ENCODE assay signal across 10 cellular contexts in genomic region chr14:76153919-76154318, GRCh38. TPM values are rescaled to one million over a fixed set of nuclear protein-coding genes. Genes with fewer than 3 reads are reported as not detected.
DNase-seq lines count a peak whose midpoint lies in the region; ATAC-seq and TF ChIP-seq lines count a peak whose summit lies in the region.
"Had no signal": no experiment of that assay in that cellular context is flagged by ENCODE, and none has a peak within 500 bp of the region (broad histone marks: within the 10 kb centered on the region; RNA-seq: fewer than 3 reads in every experiment).

No MANE protein-coding gene starts in this region.

- CTCF ChIA-PET in CD4-positive, alpha-beta T cell (lab: Charles Lee) = no interaction called here
- CTCF ChIA-PET in activated CD8-positive, alpha-beta T cell treated with anti-CD3 and anti-CD28 coated beads, Interleukin-2, amount 10 ng/mL, durations not matched to agents 7 days and 5 days (lab: Charles Lee) = no interaction called here
- CTCF ChIA-PET in HEK293T (lab: Yijun Ruan, JAX) = no interaction called here

- peaks cover 72% of the 10 kb centered on the region for H3K36me3 Mint-ChIP-seq in CD4-positive, alpha-beta T cell (ENCODE audit: low read depth)
- peaks cover 25% of the 10 kb centered on the region for H3K36me3 Mint-ChIP-seq in GM23338 (ENCODE audit: low read depth)
- H3K36me3 Mint-ChIP-seq in activated CD8-positive, alpha-beta T cell treated with anti-CD3 and anti-CD28 coated beads, Interleukin-2, amount 10 ng/mL, durations not matched to agents 7 days and 5 days (ENCODE audit: low read depth) = peaks cover 55% of the 10 kb centered on the region
- no peaks in the 10 kb centered on the region for H3K36me3 Mint-ChIP-seq in natural killer cell

- no peaks in the 10 kb centered on the region for H3K9me3 ChIP-seq in CD4-positive, alpha-beta T cell (ENCODE audit: control insufficient read depth, low read length)
- H3K9me3 ChIP-seq: suprapubic skin had no signal

- H3K27ac Mint-ChIP-seq in CD4-positive, alpha-beta T cell = peak overlapping the region; percentile 37
- no peak overlapping the region for H3K27ac Mint-ChIP-seq in GM23338
- H3K27ac Mint-ChIP-seq in activated CD8-positive, alpha-beta T cell treated with anti-CD3 and anti-CD28 coated beads, Interleukin-2, amount 10 ng/mL, durations not matched to agents 7 days and 5 days = peak overlapping the region; percentile 45
- H3K27ac Mint-ChIP-seq in natural killer cell = peak overlapping the region; percentile 62 to 96

- H3K4me3 Mint-ChIP-seq in CD4-positive, alpha-beta T cell = peak overlapping the region; percentile 73
- peak overlapping the region; percentile 97 for H3K4me3 Mint-ChIP-seq in GM23338
- H3K4me3 Mint-ChIP-seq in activated CD8-positive, alpha-beta T cell treated with anti-CD3 and anti-CD28 coated beads, Interleukin-2, amount 10 ng/mL, durations not matched to agents 7 days and 5 days = peak overlapping the region; percentile 92
- peak overlapping the region; percentile 54 for H3K4me3 Mint-ChIP-seq in natural killer cell

- H3F3A ChIP-seq in GM23338 (replicated peaks; ENCODE audit: low read depth) = no peaks in the 10 kb centered on the region

- intact Hi-C loops in CD4-positive, alpha-beta T cell (cut with DNase I, micrococcal nuclease) = loop anchor here in 1 of 2 experiments (5.0 to 10.0 kb wide), 6 partner anchors 172 to 1662 kb away; partner anchors contain the start of genes ADCK1, GSTZ1, ISCA2 and NPC2
- intact Hi-C loops in natural killer cell (cut with micrococcal nuclease) (no loop called here), posterior cingulate gyrus (cut with DNase I) (no loop called here)

- no peak overlapping the region for H2AFZ ChIP-seq in GM23338

- H3K4me1 ChIP-seq in GM23338 (ENCODE audit: insufficient read depth) = peaks cover 30% of the 10 kb centered on the region

- peaks cover 70% of the 10 kb centered on the region for H3K79me2 ChIP-seq in GM23338 (replicated peaks; ENCODE audit: insufficient read depth)

- H3K27ac ChIP-seq in CD4-positive, alpha-beta T cell (ENCODE audit: low read depth, low read length) = no peak overlapping the region
- H3K27ac ChIP-seq in GM23338 (ENCODE audit: low read depth) = 0 out of 2 replicates have a peak overlapping the region, but pooled peaks have one; percentile 12
- H3K27ac ChIP-seq: suprapubic skin had no signal

- peak overlapping the region; percentile 95; the same call in 1 of the 2 replicates for H3K4me2 ChIP-seq in GM23338

- TF ChIP-seq CTCF in CD4-positive, alpha-beta T cell (IDR thresholded peaks at IDR 0.05) = no peak
- no peak for TF ChIP-seq CTCF in GM23338 (conservative IDR thresholded peaks at IDR 0.05; ENCODE audit: low read depth in 2 of 2)
- no peak for TF ChIP-seq CTCF in natural killer cell (IDR thresholded peaks at IDR 0.05)

- peaks cover 5% of the 10 kb centered on the region for H3K9me2 ChIP-seq in GM23338 (ENCODE audit: insufficient read depth)

- no peak for DNase-seq in CD4-positive, alpha-beta T cell
- DNase-seq in GM23338 (ENCODE audit: low spot score) = no peak
- DNase-seq in activated CD8-positive, alpha-beta T cell treated with anti-CD3 and anti-CD28 coated beads, Interleukin-2, amount 10 ng/mL, durations not matched to agents 7 days and 5 days = no peak
- DNase-seq in natural killer cell = no peak
- DNase-seq in activated gamma-delta T cell treated with Interleukin-2 at 50 U/mL for 16 hours = no peak
- DNase-seq in posterior cingulate gyrus = no peak
- no peak for DNase-seq in HEK293T (ENCODE audit: extremely low spot score)
- DNase-seq: COR-L47, NCI-H226 had no signal

- H3K27me3 Mint-ChIP-seq in CD4-positive, alpha-beta T cell = no peaks in the 10 kb centered on the region
- H3K27me3 Mint-ChIP-seq in GM23338 (ENCODE audit: insufficient read depth, low read depth, poor library complexity) = peaks cover 2% of the 10 kb centered on the region
- peaks cover 3% of the 10 kb centered on the region for H3K27me3 Mint-ChIP-seq in activated CD8-positive, alpha-beta T cell treated with anti-CD3 and anti-CD28 coated beads, Interleukin-2, amount 10 ng/mL, durations not matched to agents 7 days and 5 days (ENCODE audit: low read depth)
- no peaks in the 10 kb centered on the region for H3K27me3 Mint-ChIP-seq in natural killer cell (ENCODE audit: low read depth in 2 of 2)

- H3K4me3 ChIP-seq in GM23338 = 0 out of 2 replicates have a peak overlapping the region, but pooled peaks have one; percentile 97
- H3K4me3 ChIP-seq: suprapubic skin had no signal

- POLR2A ChIA-PET in CD4-positive, alpha-beta T cell (lab: Charles Lee) = no interaction called here
- POLR2A ChIA-PET in activated CD8-positive, alpha-beta T cell treated with anti-CD3 and anti-CD28 coated beads, Interleukin-2, amount 10 ng/mL, durations not matched to agents 7 days and 5 days (lab: Charles Lee) = no interaction called here
- POLR2A ChIA-PET in HEK293T (lab: Yijun Ruan, JAX) = interaction anchor here (2.5 kb wide), 1 partner anchor 8 kb away, joined by 17 read pairs; no protein-coding TSS in a partner anchor

- no peak for ATAC-seq in CD4-positive, alpha-beta T cell (ENCODE audit: poor library complexity)
- ATAC-seq in GM23338 = no peak
- no peak for ATAC-seq in activated CD8-positive, alpha-beta T cell treated with anti-CD3 and anti-CD28 coated beads, Interleukin-2, amount 10 ng/mL, durations not matched to agents 7 days and 5 days
- no peak for ATAC-seq in natural killer cell

- peaks cover 79% of the 10 kb centered on the region for H3K4me1 Mint-ChIP-seq in CD4-positive, alpha-beta T cell (ENCODE audit: low read depth)
- H3K4me1 Mint-ChIP-seq in GM23338 = peaks cover 38% of the 10 kb centered on the region
- peaks cover 63% of the 10 kb centered on the region for H3K4me1 Mint-ChIP-seq in activated CD8-positive, alpha-beta T cell treated with anti-CD3 and anti-CD28 coated beads, Interleukin-2, amount 10 ng/mL, durations not matched to agents 7 days and 5 days (ENCODE audit: low read depth)
- peaks cover 70 to 72% of the 10 kb centered on the region in 2 donors for H3K4me1 Mint-ChIP-seq in natural killer cell

- H3K9me3 Mint-ChIP-seq in CD4-positive, alpha-beta T cell = peaks cover 3% of the 10 kb centered on the region
- H3K9me3 Mint-ChIP-seq in GM23338 = no peaks in the 10 kb centered on the region; the same call in 2 of the 3 replicates
- peaks cover 7% of the 10 kb centered on the region for H3K9me3 Mint-ChIP-seq in activated CD8-positive, alpha-beta T cell treated with anti-CD3 and anti-CD28 coated beads, Interleukin-2, amount 10 ng/mL, durations not matched to agents 7 days and 5 days (ENCODE audit: insufficient read depth)
- no peaks in the 10 kb centered on the region for H3K9me3 Mint-ChIP-seq in natural killer cell

- peaks cover 54% of the 10 kb centered on the region for H4K20me1 ChIP-seq in GM23338 (replicated peaks; ENCODE audit: insufficient read depth)

- H3K27me3 ChIP-seq in CD4-positive, alpha-beta T cell (ENCODE audit: control insufficient read depth, insufficient read depth, low read length) = no peaks in the 10 kb centered on the region
- peaks cover 8% of the 10 kb centered on the region for H3K27me3 ChIP-seq in GM23338 (ENCODE audit: insufficient read depth)

- H3K36me3 ChIP-seq in GM23338 (ENCODE audit: insufficient read depth) = peaks cover under 1% of the 10 kb centered on the region; the same call in 1 of the 2 replicates

TF ChIP-seq in GM23338, 12 proteins besides CTCF, POLR2A, EP300 and RAD21 (continues in another document):
- TF ChIP-seq EZH2phosphoT487 (IDR thresholded peaks at IDR 0.05; ENCODE audit: unreplicated experiment) (no peak), ETS1 (IDR thresholded peaks at IDR 0.05) (no peak), STAT1 (IDR thresholded peaks at IDR 0.05; ENCODE audit: unreplicated experiment) (no peak)

TF ChIP-seq in HEK293T, 16 proteins besides CTCF, POLR2A, EP300 and RAD21:
- TF ChIP-seq TARDBP (IDR thresholded peaks at IDR 0.05) (no peak), FOXK2 (IDR thresholded peaks at IDR 0.05) (no peak), ARNT (IDR thresholded peaks at IDR 0.05) (no peak), LEF1 (IDR thresholded peaks at IDR 0.05; ENCODE audit: borderline replicate concordance) (no peak), FOXA1 (IDR thresholded peaks at IDR 0.05) (no peak), HDGF (IDR thresholded peaks at IDR 0.05; ENCODE audit: borderline replicate concordance) (no peak), L3MBTL2 (conservative IDR thresholded peaks at IDR 0.05) (no peak)
TF ChIP-seq in HEK293T: peak in this region for 0.

RNA-seq across cellular contexts. Expression of gene GPATCH2L, which starts 2.2 kb away (rescaled TPM):
- 10 to 100 TPM; 56.0 to 61.5 TPM for total RNA-seq in CD4-positive, alpha-beta T cell
- total RNA-seq in GM23338 (2014; rRNA removed; shearing (Covaris generic)) = 71.0 and 94.4 TPM in 2 replicates
- polyA plus RNA-seq in GM23338 (2016; fragmentation: Nextera tagmentation; extraction: Ambion mirVana) = 16.8 and 19.6 TPM in 2 replicates
- 10 to 100 TPM; 52.8 to 55.9 TPM for total RNA-seq in activated CD8-positive, alpha-beta T cell treated with anti-CD3 and anti-CD28 coated beads, Interleukin-2, amount 10 ng/mL, durations not matched to agents 7 days and 5 days
- total RNA-seq in natural killer cell = 100 to 1,000 TPM in 1 of 3 donors, 10 to 100 TPM in 2; 69.1 to 111 (median 90.4) TPM
